Comparison of ENCODE assay signal across 8 cellular contexts in the genomic region with DNA sequence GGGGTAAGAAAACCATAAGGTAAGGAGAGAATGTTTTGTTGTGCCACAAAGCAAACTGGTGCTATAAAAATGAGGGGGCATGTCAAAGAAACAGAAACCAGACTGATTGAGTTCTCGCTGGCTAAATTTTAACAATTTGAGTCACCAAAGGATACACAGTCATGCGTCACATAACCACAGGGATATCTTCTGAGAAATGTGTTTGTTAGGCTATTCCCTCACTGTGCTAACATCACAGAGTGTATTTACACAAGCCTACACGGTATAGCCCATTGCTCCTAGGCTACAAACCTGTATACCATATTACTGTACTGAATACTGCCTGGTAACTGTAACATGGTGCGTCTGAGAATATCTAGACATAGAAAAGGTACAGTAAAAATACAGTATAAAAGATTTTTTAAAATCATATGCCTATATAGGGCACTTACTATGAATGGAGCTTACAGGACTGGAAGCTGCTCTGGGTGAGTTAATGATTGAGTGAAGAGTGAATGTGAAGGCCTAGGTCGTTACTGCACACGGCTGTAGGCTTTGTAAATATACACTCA. TPM values are rescaled to one million over a fixed set of nuclear protein-coding genes. Genes with fewer than 3 reads are reported as not detected.
DNase-seq lines count a peak whose midpoint lies in the region; ATAC-seq, FAIRE-seq and TF ChIP-seq lines count a peak whose summit lies in the region.

No MANE protein-coding gene starts in this region.

- H3K27ac ChIP-seq in AG04450 (ENCODE audit: low read depth, low read length) (no peak overlapping the region), kidney (ENCODE audit: low read depth in 2 of 2, low read length in 2 of 2) (peak overlapping the region in 1 of 2 donors; percentile 43)

- peak; percentile 42 for DNase-seq in AG04450 (ENCODE audit: low read depth, low spot score)
- peak; percentile 3 for DNase-seq in T follicular helper cell (ENCODE audit: low read depth)
- DNase-seq in kidney, result no peak
- DNase-seq in urothelium cell line (ENCODE audit: low spot score), result no peak
- DNase-seq in globus pallidus (ENCODE audit: low spot score), result no peak
- DNase-seq in NCI-H146 (lab: John Stamatoyannopoulos, UW), result no peak

- FAIRE-seq in kidney (lab: Jason Lieb, UNC) (no peak), urothelium cell line (lab: Jason Lieb, UNC) (no peak)

- no peaks in the 10 kb centered on the region for H3K27me3 ChIP-seq in AG04450 (ENCODE audit: control insufficient read depth, insufficient read depth, low read length)

- H3K9me3 ChIP-seq in AG04450 (ENCODE audit: control insufficient read depth, insufficient read depth, low read length), result no peaks in the 10 kb centered on the region
- H3K9me3 ChIP-seq in kidney (ENCODE audit: control insufficient read depth in 1 of 2, low read length in 2 of 2), result no peaks in the 10 kb centered on the region

- ATAC-seq in GM18511 (IDR thresholded peaks at IDR 0.05; ENCODE audit: unreplicated experiment), result peak; percentile 98
- peak; percentile 98 for ATAC-seq in HG02938 (IDR thresholded peaks at IDR 0.05; ENCODE audit: unreplicated experiment)

- H3K4me3 ChIP-seq in AG04450 (ENCODE audit: low read depth, low read length) (peak overlapping the region; percentile 18; the same call in 1 of the 2 replicates), kidney (ENCODE audit: low read length in 2 of 2) (peak overlapping the region; percentile 26 to 42)

- peak overlapping the region in 1 of 2 donors; percentile 30 for H3K9ac ChIP-seq in kidney (ENCODE audit: low read length in 2 of 2)

- POLR2A ChIA-PET in AG04450 (lab: Yijun Ruan, JAX), result interaction anchor here (0.6 kb wide), 1 partner anchor 78 kb away, joined by 3 read pairs; no protein-coding TSS in a partner anchor

- H3K4me1 ChIP-seq in kidney (ENCODE audit: control insufficient read depth in 1 of 2, insufficient read depth in 1 of 2, low read depth in 1 of 2, low read length in 2 of 2), result peaks cover 3 to 12% of the 10 kb centered on the region in 2 donors

- no peaks in the 10 kb centered on the region for H3K36me3 ChIP-seq in kidney (ENCODE audit: control insufficient read depth in 1 of 2, insufficient read depth in 2 of 2, low read length in 2 of 2)

- TF ChIP-seq CTCF in AG04450 (IDR thresholded peaks at IDR 0.05; ENCODE audit: low read depth, low read length) (no peak), kidney (IDR thresholded peaks at IDR 0.05; ENCODE audit: borderline replicate concordance, extremely low read depth, insufficient read depth) (no peak)

- CTCF ChIA-PET in AG04450 (lab: Charles Lee), result interaction anchor here (0.6 to 4.0 kb wide), 2 partner anchors 16 to 155 kb away, joined by 3 to 34 read pairs; no protein-coding TSS in a partner anchor

- intact Hi-C loops in kidney (cut with DNase I), result no loop called here

RNA-seq across cellular contexts. Expression of a gene that starts 50.1 kb away (rescaled TPM):
- polyA plus RNA-seq in AG04450 (2011; rRNA removed), result 11.5 and 16.3 TPM in 2 replicates
- 24.5 and 42.7 TPM in 2 replicates for polyA minus RNA-seq in AG04450 (2011; rRNA and poly(A)+ RNA removed)
- 64.0 TPM for total RNA-seq in kidney
- polyA plus RNA-seq in kidney (ENCODE audit: insufficient read depth, low read depth, low replicate concordance), result 5.5 TPM

Comparison
In these comparisons a context has a peak if more than half of its experiments do, and no peak if none do; other contexts are left out.
1. DNase-seq: peak in AG04450 (single experiment) and T follicular helper cell (single experiment); none in kidney (single experiment), urothelium cell line (single experiment), globus pallidus (single experiment) and NCI-H146 (single experiment).